In genomic region chr19:4378886-4379285, GRCh38 we compare ENCODE assay signal across 10 cellular contexts. TPM values are rescaled to one million over a fixed set of nuclear protein-coding genes. Genes with fewer than 3 reads are reported as not detected.
DNase-seq lines count a peak whose midpoint lies in the region; ATAC-seq lines count a peak whose summit lies in the region.
"Had no signal": no experiment of that assay in that cellular context is flagged by ENCODE, and none has a peak within 500 bp of the region (broad histone marks: within the 10 kb centered on the region; RNA-seq: fewer than 3 reads in every experiment).

No MANE protein-coding gene starts in this region.

- 68 to 74% methylated on average over 11 of the region's 11 CpGs for WGBS in esophagus, 2 donors

- H3K27ac Mint-ChIP-seq in activated CD8-positive, alpha-beta memory T cell treated with anti-CD3 and anti-CD28 coated beads, Interleukin-2, amount 10 ng/mL, durations not matched to agents 7 days and 5 days, result peak overlapping the region; percentile 82
- H3K27ac Mint-ChIP-seq in stimulated activated effector memory CD8-positive, alpha-beta T cell treated with anti-CD3 and anti-CD28 coated beads, Interleukin-12 subunit alpha, Interleukin-12 subunit beta, amount 100 ng/mL, for 72 hours, result peak overlapping the region; percentile 96

- no peaks in the 10 kb centered on the region for H3K9me3 ChIP-seq in SJCRH30 (replicated peaks)
- H3K9me3 ChIP-seq in esophagus (ENCODE audit: control insufficient read depth in 2 of 2, insufficient read depth in 1 of 2, low read depth in 1 of 2, low read length in 1 of 2), result no peaks in the 10 kb centered on the region
- H3K9me3 ChIP-seq: mucosa of descending colon had no signal

- H3K27me3 ChIP-seq in SJCRH30 (no peaks in the 10 kb centered on the region), esophagus (ENCODE audit: control insufficient read depth in 1 of 2, insufficient read depth in 2 of 2, low read length in 2 of 2) (no peaks in the 10 kb centered on the region)

- CTCF ChIA-PET in activated CD8-positive, alpha-beta memory T cell treated with anti-CD3 and anti-CD28 coated beads, Interleukin-2, amount 10 ng/mL, durations not matched to agents 7 days and 5 days (lab: Charles Lee), result interaction anchor here (1.2 to 2.3 kb wide), 2 partner anchors 9 to 36 kb away, joined by 3 to 9 read pairs; no protein-coding TSS in a partner anchor

- H3K4me1 ChIP-seq in SJCRH30, result peaks cover 57% of the 10 kb centered on the region
- H3K4me1 ChIP-seq in esophagus (ENCODE audit: control insufficient read depth in 2 of 2, insufficient read depth in 2 of 2, low read length in 1 of 2), result peaks cover 37 to 57% of the 10 kb centered on the region in 2 donors

- H3K4me3 ChIP-seq in SJCRH30 (no peak overlapping the region), esophagus (ENCODE audit: low read depth in 1 of 2, low read length in 2 of 2) (peak overlapping the region; percentile 7 to 15)
- H3K4me3 ChIP-seq: mucosa of descending colon had no signal

- no peak for DNase-seq in activated CD8-positive, alpha-beta memory T cell treated with anti-CD3 and anti-CD28 coated beads, Interleukin-2, amount 10 ng/mL, durations not matched to agents 7 days and 5 days
- no peak for DNase-seq in activated CD8-positive, alpha-beta memory T cell treated with anti-CD3 and anti-CD28 coated beads, Interleukin-2, amount 50 U/mL, for 4 hours
- DNase-seq in SJCRH30 (no peak), mesenteric fat pad (ENCODE audit: low spot score) (no peak), left cardiac atrium (no peak), NCI-H524 treated with DMSO at 0.1 percent for 48 hours (lab: John Stamatoyannopoulos, UW) (no peak)
- DNase-seq in stimulated activated effector memory CD8-positive, alpha-beta T cell treated with anti-CD3 and anti-CD28 coated beads, Interleukin-12 subunit alpha, Interleukin-12 subunit beta, amount 100 ng/mL, for 72 hours (ENCODE audit: low spot score in 2 of 2), result no peak
- DNase-seq: NCI-H2029 treated with DMSO at 0.1 percent for 48 hours had no signal

- H3K9me3 Mint-ChIP-seq in activated CD8-positive, alpha-beta memory T cell treated with anti-CD3 and anti-CD28 coated beads, Interleukin-2, amount 10 ng/mL, durations not matched to agents 7 days and 5 days (ENCODE audit: low read depth), result no peaks in the 10 kb centered on the region
- no peaks in the 10 kb centered on the region for H3K9me3 Mint-ChIP-seq in stimulated activated effector memory CD8-positive, alpha-beta T cell treated with anti-CD3 and anti-CD28 coated beads, Interleukin-12 subunit alpha, Interleukin-12 subunit beta, amount 100 ng/mL, for 72 hours

- peaks cover 7% of the 10 kb centered on the region for H3K36me3 Mint-ChIP-seq in activated CD8-positive, alpha-beta memory T cell treated with anti-CD3 and anti-CD28 coated beads, Interleukin-2, amount 10 ng/mL, durations not matched to agents 7 days and 5 days
- peaks cover 24% of the 10 kb centered on the region for H3K36me3 Mint-ChIP-seq in stimulated activated effector memory CD8-positive, alpha-beta T cell treated with anti-CD3 and anti-CD28 coated beads, Interleukin-12 subunit alpha, Interleukin-12 subunit beta, amount 100 ng/mL, for 72 hours

- ATAC-seq in activated CD8-positive, alpha-beta memory T cell treated with anti-CD3 and anti-CD28 coated beads, Interleukin-2, amount 10 ng/mL, durations not matched to agents 7 days and 5 days, result no peak
- no peak for ATAC-seq in stimulated activated effector memory CD8-positive, alpha-beta T cell treated with anti-CD3 and anti-CD28 coated beads, Interleukin-12 subunit alpha, Interleukin-12 subunit beta, amount 100 ng/mL, for 72 hours
- no peak for ATAC-seq in left cardiac atrium

- H3K36me3 ChIP-seq in SJCRH30 (no peaks in the 10 kb centered on the region), esophagus (ENCODE audit: control insufficient read depth in 2 of 2, insufficient read depth in 2 of 2, low read length in 1 of 2) (peaks cover 0 to 14% of the 10 kb centered on the region in 2 donors)

- H3K4me3 Mint-ChIP-seq in activated CD8-positive, alpha-beta memory T cell treated with anti-CD3 and anti-CD28 coated beads, Interleukin-2, amount 10 ng/mL, durations not matched to agents 7 days and 5 days, result peak overlapping the region; percentile 17
- H3K4me3 Mint-ChIP-seq in stimulated activated effector memory CD8-positive, alpha-beta T cell treated with anti-CD3 and anti-CD28 coated beads, Interleukin-12 subunit alpha, Interleukin-12 subunit beta, amount 100 ng/mL, for 72 hours, result peak overlapping the region; percentile 86

- H3K27ac ChIP-seq in SJCRH30 (peak overlapping the region; percentile 52), esophagus (ENCODE audit: low read depth in 2 of 2, low read length in 1 of 2) (peak overlapping the region; percentile 95)

- intact Hi-C loops in left cardiac atrium (cut with DNase I), result no loop called here

- H3K27me3 Mint-ChIP-seq in activated CD8-positive, alpha-beta memory T cell treated with anti-CD3 and anti-CD28 coated beads, Interleukin-2, amount 10 ng/mL, durations not matched to agents 7 days and 5 days, result no peaks in the 10 kb centered on the region

- peaks cover 66% of the 10 kb centered on the region for H3K4me1 Mint-ChIP-seq in activated CD8-positive, alpha-beta memory T cell treated with anti-CD3 and anti-CD28 coated beads, Interleukin-2, amount 10 ng/mL, durations not matched to agents 7 days and 5 days
- H3K4me1 Mint-ChIP-seq in stimulated activated effector memory CD8-positive, alpha-beta T cell treated with anti-CD3 and anti-CD28 coated beads, Interleukin-12 subunit alpha, Interleukin-12 subunit beta, amount 100 ng/mL, for 72 hours, result peaks cover 74% of the 10 kb centered on the region

RNA-seq across cellular contexts. Expression of gene SH3GL1, which starts 21.5 kb away (rescaled TPM):
- total RNA-seq in activated CD8-positive, alpha-beta memory T cell treated with anti-CD3 and anti-CD28 coated beads, Interleukin-2, amount 10 ng/mL, durations not matched to agents 7 days and 5 days, result 10 to 100 TPM; 43.3 to 57.7 TPM
- 56.9 and 60.0 TPM in 2 replicates for total RNA-seq in SJCRH30 (2014; rRNA removed; shearing (Covaris generic))
- polyA plus RNA-seq in esophagus, result 100 to 1,000 TPM; 123 to 242 TPM
- total RNA-seq in mesenteric fat pad, result 91.2 TPM
- 10 to 100 TPM; 31.4 to 39.4 TPM for total RNA-seq in left cardiac atrium

RNA-seq across cellular contexts. Expression of gene CHAF1A, which starts 23.6 kb away (rescaled TPM):
- total RNA-seq in activated CD8-positive, alpha-beta memory T cell treated with anti-CD3 and anti-CD28 coated beads, Interleukin-2, amount 10 ng/mL, durations not matched to agents 7 days and 5 days, result 100 to 1,000 TPM; 118 to 126 TPM
- total RNA-seq in SJCRH30 (2014; rRNA removed; shearing (Covaris generic)), result 44.2 and 54.6 TPM in 2 replicates
- polyA plus RNA-seq in esophagus, result 10 to 100 TPM; 10.8 to 11.7 TPM
- total RNA-seq in mesenteric fat pad (6.0 TPM), left cardiac atrium (1 to 10 TPM; 5.2 to 8.4 TPM)

RNA-seq across cellular contexts. Expression of gene MPND, which starts 35.5 kb away (rescaled TPM):
- 10 to 100 TPM; 24.1 to 25.4 TPM for total RNA-seq in activated CD8-positive, alpha-beta memory T cell treated with anti-CD3 and anti-CD28 coated beads, Interleukin-2, amount 10 ng/mL, durations not matched to agents 7 days and 5 days
- total RNA-seq in SJCRH30 (2014; rRNA removed; shearing (Covaris generic)), result 3.8 and 8.3 TPM in 2 replicates
- polyA plus RNA-seq in esophagus, result 10 to 100 TPM; 13.5 to 15.5 TPM
- total RNA-seq in mesenteric fat pad, result 14.4 TPM
- 10 to 100 TPM; 21.1 to 22.3 TPM for total RNA-seq in left cardiac atrium

RNA-seq across cellular contexts. Expression of gene STAP2, which starts 40.3 kb away (rescaled TPM):
- total RNA-seq in activated CD8-positive, alpha-beta memory T cell treated with anti-CD3 and anti-CD28 coated beads, Interleukin-2, amount 10 ng/mL, durations not matched to agents 7 days and 5 days, result 1 to 10 TPM; 8.8 to 9.6 TPM
- 9.7 and 11.9 TPM in 2 replicates for total RNA-seq in SJCRH30 (2014; rRNA removed; shearing (Covaris generic))
- polyA plus RNA-seq in esophagus, result 100 to 1,000 TPM in 1 of 2 donors, 10 to 100 TPM in 1; 99.2 to 126 TPM
- total RNA-seq in mesenteric fat pad, result 3.0 TPM
- total RNA-seq in left cardiac atrium, result 1 to 10 TPM; 4.8 to 8.2 TPM
